Comparison of ENCODE assay signal across 13 cellular contexts in genomic region chr5:143506881-143507552, GRCh38.
A peak's percentile ranks its signal among the peaks of the same experiment; 100 is the strongest.
DNase-seq lines count a peak whose midpoint lies in the region; ATAC-seq, FAIRE-seq and TF ChIP-seq lines count a peak whose summit lies in the region.
"Had no signal": no experiment of that assay in that cellular context is flagged by ENCODE, and none has a peak within 500 bp of the region (broad histone marks: within the 10 kb centered on the region; RNA-seq: fewer than 3 reads in every experiment).

No MANE protein-coding gene starts in this region.

- H3K4me3 ChIP-seq in A673 (ENCODE audit: low read depth, low read length, poor library complexity, severe bottlenecking) = no peak overlapping the region
- no peak overlapping the region for H3K4me3 ChIP-seq in lower lobe of right lung
- H3K4me3 ChIP-seq: BLaER1 treated with 17β-estradiol and CSF1 and Interleukin-3, amounts not matched to agents 10 nM and 100 nM had no signal

- POLR2A ChIA-PET in A673 (lab: Charles Lee; ENCODE audit: low non-redundant PET) = no interaction called here

- peaks cover 10% of the 10 kb centered on the region for H3K4me1 ChIP-seq in A673 (ENCODE audit: insufficient read depth, low read length, poor library complexity, severe bottlenecking)
- H3K4me1 ChIP-seq in lower lobe of right lung = peaks cover 12% of the 10 kb centered on the region
- H3K4me1 ChIP-seq: BLaER1 treated with 17β-estradiol and CSF1 and Interleukin-3, amounts not matched to agents 10 nM and 100 nM had no signal

- CTCF ChIA-PET in A673 (lab: Charles Lee) = no interaction called here

- H3K27me3 ChIP-seq in A673 (replicated peaks; ENCODE audit: insufficient read depth, low read depth, low read length, poor library complexity) (no peaks in the 10 kb centered on the region), lower lobe of right lung (ENCODE audit: low read depth) (no peaks in the 10 kb centered on the region)
- H3K27me3 ChIP-seq: BLaER1 treated with 17β-estradiol and CSF1 and Interleukin-3, amounts not matched to agents 10 nM and 100 nM had no signal

- intact Hi-C loops in A673 (cut with micrococcal nuclease; ENCODE audit: unreplicated experiment) (loop anchor here (10.0 kb wide), 1 partner anchor 292 kb away; no protein-coding TSS in a partner anchor), lower lobe of right lung (cut with DNase I) (no loop called here)

- DNase-seq in A673 (ENCODE audit: low spot score) = peak; percentile 33
- peak; percentile 87 for DNase-seq in LHCN-M2 (ENCODE audit: low read depth)
- no peak for DNase-seq in lower lobe of right lung
- DNase-seq in activated CD4-positive, alpha-beta T cell treated with anti-CD3 and anti-CD28 coated beads for 1 hour = no peak
- no peak for DNase-seq in epidermal melanocyte (ENCODE audit: insufficient read length, low spot score)
- DNase-seq: NCI-H187, T-helper 2 cell had no signal

- ATAC-seq in lower lobe of right lung (peak; percentile 71 to 93), HG03460 (IDR thresholded peaks at IDR 0.05; ENCODE audit: unreplicated experiment) (no peak), HG02938 (IDR thresholded peaks at IDR 0.05; ENCODE audit: unreplicated experiment) (no peak)
- ATAC-seq: activated naive CD4-positive, alpha-beta T cell treated with anti-CD3 and anti-CD28 coated beads, Interleukin-2, amount 50 U/mL, for 72 hours had no signal

- H3K9me3 ChIP-seq in A673 (ENCODE audit: low read depth, low read length, poor library complexity, severe bottlenecking) = no peaks in the 10 kb centered on the region
- H3K9me3 ChIP-seq in lower lobe of right lung = no peaks in the 10 kb centered on the region

- H3K27ac ChIP-seq in A673 (ENCODE audit: low read depth, low read length, poor library complexity, severe bottlenecking) = no peak overlapping the region
- no peak overlapping the region for H3K27ac ChIP-seq in lower lobe of right lung
- H3K27ac ChIP-seq: BLaER1 treated with 17β-estradiol and CSF1 and Interleukin-3, amounts not matched to agents 10 nM and 100 nM had no signal

- no peak for TF ChIP-seq CTCF in A673 (conservative IDR thresholded peaks at IDR 0.05; ENCODE audit: low read depth, low read length)
- no peak for TF ChIP-seq CTCF in lower lobe of right lung (IDR thresholded peaks at IDR 0.05)

- no TSS peak for BruUV-seq in A673 (replicated peaks; lab: Mats Ljungman, UMichigan)

- H3K36me3 ChIP-seq in A673 (ENCODE audit: insufficient read depth, low read length, poor library complexity, severe bottlenecking) = no peaks in the 10 kb centered on the region
- no peaks in the 10 kb centered on the region for H3K36me3 ChIP-seq in lower lobe of right lung
- H3K36me3 ChIP-seq: BLaER1 treated with 17β-estradiol and CSF1 and Interleukin-3, amounts not matched to agents 10 nM and 100 nM had no signal

- peak; percentile 31 for FAIRE-seq in endometrium (lab: Jason Lieb, UNC)
- FAIRE-seq: islet of Langerhans had no signal

Comparison
In these comparisons a context has a peak if more than half of its experiments do, and no peak if none do; other contexts are left out.
1. DNase-seq: peak in A673 (single experiment) and LHCN-M2 (single experiment); none in lower lobe of right lung (single experiment), activated CD4-positive, alpha-beta T cell treated with anti-CD3 and anti-CD28 coated beads for 1 hour (single experiment) and epidermal melanocyte (single experiment).
2. ATAC-seq: peak in lower lobe of right lung (2 of 2); none in HG03460 (single experiment) and HG02938 (single experiment).